ENCODE assay signal across 11 cellular contexts in the genomic region with DNA sequence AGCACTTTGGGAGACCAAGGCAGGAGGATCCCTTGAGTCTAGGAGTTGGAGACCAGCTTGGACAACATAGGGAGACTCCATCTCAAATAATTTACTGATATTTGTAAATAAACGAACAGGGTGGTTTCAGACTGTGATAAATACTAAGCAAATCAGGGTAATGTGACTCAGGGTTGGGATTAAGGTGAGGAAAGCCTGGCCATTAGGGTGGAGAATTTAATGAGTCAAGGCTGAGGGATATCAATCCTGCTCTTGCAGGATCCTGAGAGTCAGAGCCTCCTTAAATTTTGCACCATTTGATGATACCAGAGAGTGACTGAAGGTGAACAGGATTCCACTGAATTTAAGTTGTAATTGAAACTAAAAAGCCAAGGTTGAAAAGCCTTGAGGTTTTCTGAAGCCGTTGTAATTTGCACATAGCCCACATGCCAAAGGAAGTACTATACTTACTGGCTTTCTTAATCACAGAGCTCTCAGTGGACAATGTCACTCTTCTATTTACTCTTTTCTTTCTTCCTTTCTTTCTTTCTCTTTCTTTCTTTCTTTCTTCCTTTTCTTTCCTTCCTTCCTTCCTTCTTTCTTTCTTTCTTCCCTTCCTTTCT. TPM values are rescaled to one million over a fixed set of nuclear protein-coding genes. Genes with fewer than 3 reads are reported as not detected.
DNase-seq lines count a peak whose midpoint lies in the region; ATAC-seq, FAIRE-seq and TF ChIP-seq lines count a peak whose summit lies in the region.
"Had no signal": no experiment of that assay in that cellular context is flagged by ENCODE, and none has a peak within 500 bp of the region (broad histone marks: within the 10 kb centered on the region; RNA-seq: fewer than 3 reads in every experiment).

No MANE protein-coding gene starts in this region.

- peaks cover 0 to 38% (median 8%) of the 10 kb centered on the region in 11 experiments; a peak in 14 of 22 replicates for H3K36me3 ChIP-seq in BLaER1 treated with 17β-estradiol and CSF1 and Interleukin-3, amounts not matched to agents 10 nM and 100 nM
- no peaks in the 10 kb centered on the region for H3K36me3 ChIP-seq in bronchial epithelial cell (ENCODE audit: control insufficient read depth, insufficient read depth, low read length)

- peak overlapping the region; percentile 26 to 55 (median 38); a peak in 19 of 22 replicates for H3K4me2 ChIP-seq in BLaER1 treated with 17β-estradiol and CSF1 and Interleukin-3, amounts not matched to agents 10 nM and 100 nM

- H3K9me3 ChIP-seq in BLaER1 treated with 17β-estradiol and CSF1 and Interleukin-3, amounts not matched to agents 10 nM and 100 nM (replicated peaks in 1 of 11), result no peaks in the 10 kb centered on the region
- H3K9me3 ChIP-seq: stomach had no signal

- H3K4me3 ChIP-seq in BLaER1 treated with 17β-estradiol and CSF1 and Interleukin-3, amounts not matched to agents 10 nM and 100 nM, result no peak overlapping the region
- H3K4me3 ChIP-seq in bronchial epithelial cell (ENCODE audit: low read depth, low read length), result no peak overlapping the region
- H3K4me3 ChIP-seq: K562, stomach had no signal

- H3K4me1 ChIP-seq in BLaER1 treated with 17β-estradiol and CSF1 and Interleukin-3, amounts not matched to agents 10 nM and 100 nM, result peaks cover 21 to 30% (median 26%) of the 10 kb centered on the region in 10 experiments

- no peak for FAIRE-seq in bronchial epithelial cell (lab: Jason Lieb, UNC)
- FAIRE-seq: K562 had no signal

- no peaks in the 10 kb centered on the region for H4K20me1 ChIP-seq in BLaER1 treated with 17β-estradiol and CSF1 and Interleukin-3, amounts not matched to agents 10 nM and 100 nM

- TF ChIP-seq CTCF in bronchial epithelial cell (IDR thresholded peaks at IDR 0.05; ENCODE audit: insufficient read depth, low read length, severe bottlenecking), result no peak

- peak; percentile 62 for DNase-seq in MV-4-11 (lab: John Stamatoyannopoulos, UW)
- DNase-seq in bronchial epithelial cell (ENCODE audit: low read depth), result peak; percentile 84
- DNase-seq in central memory CD4-positive, alpha-beta T cell, result no peak
- no peak for DNase-seq in SK-N-DZ (ENCODE audit: low spot score)
- DNase-seq: nucleus accumbens, stomach had no signal

- 0 out of 22 replicates have a peak overlapping the region, but pooled peaks of 1 of the 11 experiments have one; percentile 10 for H3K27ac ChIP-seq in BLaER1 treated with 17β-estradiol and CSF1 and Interleukin-3, amounts not matched to agents 10 nM and 100 nM

- H3K9ac ChIP-seq in BLaER1 treated with 17β-estradiol and CSF1 and Interleukin-3, amounts not matched to agents 10 nM and 100 nM, result no peak overlapping the region

- no peaks in the 10 kb centered on the region for H3K27me3 ChIP-seq in BLaER1 treated with 17β-estradiol and CSF1 and Interleukin-3, amounts not matched to agents 10 nM and 100 nM
- H3K27me3 ChIP-seq in bronchial epithelial cell (ENCODE audit: control insufficient read depth, insufficient read depth, low read length), result no peaks in the 10 kb centered on the region
- H3K27me3 ChIP-seq: stomach had no signal

- ATAC-seq in GM19328 (IDR thresholded peaks at IDR 0.05; ENCODE audit: unreplicated experiment), result peak; percentile 44
- ATAC-seq in HG03460 (IDR thresholded peaks at IDR 0.05; ENCODE audit: unreplicated experiment), result no peak
- ATAC-seq in HG03457 (IDR thresholded peaks at IDR 0.05; ENCODE audit: unreplicated experiment), result no peak
- ATAC-seq: K562 had no signal

RNA-seq across cellular contexts. Expression of gene AP1S3, which starts 28.6 kb away (rescaled TPM):
- 59.5 and 70.4 TPM in 2 replicates for total RNA-seq in bronchial epithelial cell
- polyA plus RNA-seq in SK-N-DZ (2014; cell fraction: cytosol; rRNA removed), result 0.93 and 1.3 TPM in 2 replicates
- polyA plus RNA-seq in SK-N-DZ (2014; cell fraction: nucleus; rRNA removed), result 0.47 and 0.91 TPM in 2 replicates

Comparison
In these comparisons a context has a peak if more than half of its experiments do, and no peak if none do; other contexts are left out.
1. DNase-seq: peak in MV-4-11 (single experiment) and bronchial epithelial cell (single experiment); none in central memory CD4-positive, alpha-beta T cell (single experiment) and SK-N-DZ (single experiment).